Comparison of ENCODE assay signal across 8 cellular contexts in genomic region chr5:6632931-6633468, GRCh38. TPM values are rescaled to one million over a fixed set of nuclear protein-coding genes. Genes with fewer than 3 reads are reported as not detected.
A peak's percentile ranks its signal among the peaks of the same experiment; 100 is the strongest.
DNase-seq lines count a peak whose midpoint lies in the region; ATAC-seq, FAIRE-seq and TF ChIP-seq lines count a peak whose summit lies in the region.

TSS of gene NSUN2 (minus strand) at chr5:6633044. CDS start at chr5:6632979, 65 bp downstream.
TSS of gene SRD5A1 (plus strand) at chr5:6633440. CDS start at chr5:6633577, 137 bp downstream.

- WGBS in HepG2 (ENCODE audit: low lambda C conversion rate), result 2% methylated on average over 28 of the region's 59 CpGs

- H3K9ac ChIP-seq in HepG2 (ENCODE audit: insufficient read depth, low read depth, low read length), result peak within 1 kb of the TSS; percentile 97

- no peaks in the 10 kb centered on the region for H3K9me3 Mint-ChIP-seq in CD14-positive monocyte

- TF ChIP-seq CTCF in CD14-positive monocyte (IDR thresholded peaks at IDR 0.05) (no peak), HepG2 (CRISPR knock-in tag; IDR thresholded peaks at IDR 0.05) (no peak; the same call in 1 of the 2 replicates)

- H3K4me3 ChIP-seq in HepG2 (replicated peaks in 1 of 3; ENCODE audit: insufficient read depth in 1 of 3, low read depth in 2 of 3, low read length in 3 of 3), result peak within 1 kb of the TSS; percentile 90 to 98 (median 94)

- no peak for TF ChIP-seq EP300 in HepG2 (IDR thresholded peaks at IDR 0.05; ENCODE audit: low read depth in 2 of 2, low read length in 2 of 2)
- TF ChIP-seq EP300 in HepG2 (CRISPR knock-in tag; IDR thresholded peaks at IDR 0.05; ENCODE audit: borderline replicate concordance), result no peak; the same call in 1 of the 2 replicates

- H3K79me2 ChIP-seq in HepG2 (ENCODE audit: insufficient read depth, low read length), result peaks cover 49% of the 10 kb centered on the region

- H2AFZ ChIP-seq in HepG2 (ENCODE audit: low read length), result peak within 1 kb of the TSS; percentile 88

- peak within 1 kb of the TSS; percentile 97 for H3K27ac ChIP-seq in HepG2 (ENCODE audit: extremely low read length, insufficient read depth, low read length)

- DNase-seq in CD14-positive monocyte (ENCODE audit: low spot score), result peak; percentile 89
- DNase-seq in NCI-H748 treated with DMSO at 0.1 percent for 48 hours (lab: John Stamatoyannopoulos, UW), result peak; percentile 94
- DNase-seq in activated CD4-positive, alpha-beta T cell treated with anti-CD3 and anti-CD28 coated beads, Interleukin-2, amount 50 U/mL, for 24 hours (ENCODE audit: low read depth in 1 of 2, low spot score in 1 of 2), result peak; percentile 87 to 93
- peak; percentile 84 for DNase-seq in dedifferentiated amniotic fluid mesenchymal stem cell (ENCODE audit: extremely low spot score)
- DNase-seq in HepG2 (ENCODE audit: low spot score), result peak; percentile 81
- DNase-seq in stimulated activated CD4-positive, alpha-beta T cell treated with anti-CD3 and anti-CD28 coated beads, Interleukin-2, amount 100 ng/mL, for 48 hours, result peak; percentile 87 to 92

- H3K27me3 ChIP-seq in HepG2 (ENCODE audit: control insufficient read depth in 1 of 2, insufficient read depth in 2 of 2, low read length in 2 of 2), result no peaks in the 10 kb centered on the region; a peak in 1 of 5 replicates

- POLR2A ChIA-PET in HepG2 (lab: Yijun Ruan, JAX), result interaction anchor here (0.7 to 1.6 kb wide), 7 partner anchors 9 to 1282 kb away, joined by 3 to 13 read pairs (median 3); partner anchors contain the start of genes ICE1 and TENT4A

- H3K4me1 ChIP-seq in HepG2 (ENCODE audit: insufficient read depth, low read length), result peaks cover 63% of the 10 kb centered on the region

- TF ChIP-seq RAD21 in HepG2 (CRISPR knock-in tag; IDR thresholded peaks at IDR 0.05), result peak; percentile 50

- peak within 1 kb of the TSS; percentile 96 to 99 (median 99) for H3K27ac Mint-ChIP-seq in CD14-positive monocyte

- H3K36me3 ChIP-seq in HepG2 (replicated peaks in 1 of 2; ENCODE audit: control insufficient read depth in 1 of 2, insufficient read depth in 2 of 2, low read length in 2 of 2), result peaks cover 0 to 23% of the 10 kb centered on the region in 2 experiments; a peak in 4 of 5 replicates

- peak within 1 kb of the TSS; percentile 81 for H3K4me2 ChIP-seq in HepG2 (ENCODE audit: low read depth, low read length)

- peak within 1 kb of the TSS; percentile 86 to 98 for H3K4me3 Mint-ChIP-seq in CD14-positive monocyte

- intact Hi-C loops in CD14-positive monocyte (cut with micrococcal nuclease), result loop anchor here (2.0 to 10.0 kb wide), 5 partner anchors 80 to 1232 kb away; partner anchors contain the start of genes ICE1 (in 2 of the 2), TENT4A (in 2 of the 2), FASTKD3 (in 1 of the 2) and MTRR (in 1 of the 2)
- intact Hi-C loops in HepG2 (cut with micrococcal nuclease; ENCODE audit: unreplicated experiment), result loop anchor here (1.0 to 5.0 kb wide), 4 partner anchors 83 to 1239 kb away; no protein-coding TSS in a partner anchor

- peaks cover 4% of the 10 kb centered on the region; the same call in 1 of the 2 replicates for H4K20me1 ChIP-seq in HepG2 (ENCODE audit: insufficient read depth, low read length)

- FAIRE-seq in HepG2 (lab: Jason Lieb, UNC), result no peak

- no TSS peak for BruUV-seq in HepG2 (replicated peaks; lab: Mats Ljungman, UMichigan)

- no peaks in the 10 kb centered on the region for H3K9me3 ChIP-seq in HepG2 (ENCODE audit: low read length)

- H3K4me1 Mint-ChIP-seq in CD14-positive monocyte, result peaks cover 54% of the 10 kb centered on the region

- peaks cover 1 to 8% (median 1%) of the 10 kb centered on the region in 3 donors for H3K27me3 Mint-ChIP-seq in CD14-positive monocyte (ENCODE audit: low read depth in 3 of 3)

- ATAC-seq in GM19397 (IDR thresholded peaks at IDR 0.05; ENCODE audit: unreplicated experiment) (peak; percentile 91), HG03565 (IDR thresholded peaks at IDR 0.05; ENCODE audit: unreplicated experiment) (peak; percentile 77), HepG2 (peak; percentile 88)

- CTCF ChIA-PET in HepG2 (lab: Yijun Ruan, JAX; ENCODE audit: low intra/inter-chr PET ratio, low total read pairs), result no interaction called here

- peaks cover 52 to 53% of the 10 kb centered on the region in 2 donors for H3K36me3 Mint-ChIP-seq in CD14-positive monocyte

- in situ Hi-C loops in HepG2 (cut with HindIII; ENCODE audit: extremely low pct_ligation_motif_present, low pct_unique_long_range_greater_than_20kb), result loop anchor here (5.0 kb wide), 1 partner anchor 79 kb away; the partner anchor contains the start of gene TENT4A

- peak; percentile 64 to 73; a peak in 3 of 4 replicates for TF ChIP-seq POLR2A in HepG2 (IDR thresholded peaks at IDR 0.05; ENCODE audit: insufficient read depth in 1 of 2, low read depth in 2 of 2, low read length in 2 of 2)

TF ChIP-seq in HepG2, 621 proteins besides CTCF, POLR2A, EP300 and RAD21 (continues in another document):
- TF ChIP-seq ZNF451 (CRISPR knock-in tag; IDR thresholded peaks at IDR 0.05) (no peak), NR3C1 (CRISPR knock-in tag; IDR thresholded peaks at IDR 0.05) (no peak), ZNF572 (CRISPR knock-in tag; IDR thresholded peaks at IDR 0.05) (no peak)

RNA-seq across cellular contexts. Expression of gene NSUN2, which starts in this region (rescaled TPM):
- 10 to 100 TPM; 24.4 to 25.6 TPM for polyA plus RNA-seq in CD14-positive monocyte
- 69.1 and 71.4 TPM in 2 replicates for total RNA-seq in HepG2 (2016; rRNA removed; fragmentation: Illumina TruSeq; extraction: Trizol)
- total RNA-seq in HepG2 (2016; cell fraction: cytosol; rRNA removed; fragmentation: Illumina TruSeq; extraction: Trizol; ENCODE audit: low read depth), result 12.3 and 15.9 TPM in 2 replicates
- 58.5 and 66.7 TPM in 2 replicates for total RNA-seq in HepG2 (2016; cell fraction: insoluble cytoplasmic fraction; rRNA removed; fragmentation: Illumina TruSeq; extraction: Trizol)
- 16.2 and 18.1 TPM in 2 replicates for total RNA-seq in HepG2 (2016; cell fraction: membrane; rRNA removed; fragmentation: Illumina TruSeq; extraction: Trizol)
- 50.6 and 60.7 TPM in 2 replicates for total RNA-seq in HepG2 (2016; cell fraction: nucleus; rRNA removed; fragmentation: Illumina TruSeq; extraction: Trizol)
- polyA plus RNA-seq in HepG2 (2011; rRNA removed), result 51.7 and 52.1 TPM in 2 replicates
- polyA plus RNA-seq in HepG2 (2011; cell fraction: cytosol; rRNA removed), result 24.9 and 27.2 TPM in 2 replicates
- polyA plus RNA-seq in HepG2 (2011; cell fraction: nucleus; rRNA removed), result 138 and 148 TPM in 2 replicates
- polyA plus RNA-seq in HepG2 (2012), result 44.6 and 48.0 TPM in 2 replicates
- polyA plus RNA-seq in HepG2 (2016; cell fraction: cytosol; fragmentation: Illumina TruSeq; extraction: Trizol; ENCODE audit: low read depth), result 2.3 and 3.1 TPM in 2 replicates
- 59.3 and 62.8 TPM in 2 replicates for polyA plus RNA-seq in HepG2 (2016; cell fraction: insoluble cytoplasmic fraction; fragmentation: Illumina TruSeq; extraction: Trizol; ENCODE audit: low read depth)
- polyA plus RNA-seq in HepG2 (2016; cell fraction: membrane; fragmentation: Illumina TruSeq; extraction: Trizol; ENCODE audit: low read depth), result 7.1 and 8.4 TPM in 2 replicates
- polyA plus RNA-seq in HepG2 (2016; cell fraction: nucleus; fragmentation: Illumina TruSeq; extraction: Trizol; ENCODE audit: insufficient read depth, low read depth), result 140 and 147 TPM in 2 replicates
- 25.9 and 113 TPM in 2 replicates for polyA minus RNA-seq in HepG2 (2011; rRNA and poly(A)+ RNA removed; ENCODE audit: low replicate concordance)
- polyA minus RNA-seq in HepG2 (2011; cell fraction: cytosol; rRNA and poly(A)+ RNA removed), result 17.2 and 20.0 TPM in 2 replicates
- polyA minus RNA-seq in HepG2 (2011; cell fraction: nucleus; rRNA and poly(A)+ RNA removed), result 82.3 and 82.4 TPM in 2 replicates

RNA-seq across cellular contexts. Expression of gene SRD5A1, which starts in this region (rescaled TPM):
- polyA plus RNA-seq in CD14-positive monocyte, result 10 to 100 TPM; 26.0 to 34.7 TPM
- total RNA-seq in HepG2 (2016; rRNA removed; fragmentation: Illumina TruSeq; extraction: Trizol), result 6.1 and 7.1 TPM in 2 replicates
- total RNA-seq in HepG2 (2016; cell fraction: cytosol; rRNA removed; fragmentation: Illumina TruSeq; extraction: Trizol; ENCODE audit: low read depth), result 2.8 and 4.1 TPM in 2 replicates
- 5.8 and 5.9 TPM in 2 replicates for total RNA-seq in HepG2 (2016; cell fraction: insoluble cytoplasmic fraction; rRNA removed; fragmentation: Illumina TruSeq; extraction: Trizol)
- 5.5 and 6.5 TPM in 2 replicates for total RNA-seq in HepG2 (2016; cell fraction: membrane; rRNA removed; fragmentation: Illumina TruSeq; extraction: Trizol)
- 4.9 and 7.7 TPM in 2 replicates for total RNA-seq in HepG2 (2016; cell fraction: nucleus; rRNA removed; fragmentation: Illumina TruSeq; extraction: Trizol)
- 9.9 and 11.3 TPM in 2 replicates for polyA plus RNA-seq in HepG2 (2011; rRNA removed)
- 7.8 and 8.2 TPM in 2 replicates for polyA plus RNA-seq in HepG2 (2011; cell fraction: cytosol; rRNA removed)
- polyA plus RNA-seq in HepG2 (2011; cell fraction: nucleus; rRNA removed), result 10.7 TPM in 2 replicates
- polyA plus RNA-seq in HepG2 (2012), result 4.4 and 4.9 TPM in 2 replicates
- 3.6 and 3.9 TPM in 2 replicates for polyA plus RNA-seq in HepG2 (2016; cell fraction: cytosol; fragmentation: Illumina TruSeq; extraction: Trizol; ENCODE audit: low read depth)
- polyA plus RNA-seq in HepG2 (2016; cell fraction: insoluble cytoplasmic fraction; fragmentation: Illumina TruSeq; extraction: Trizol; ENCODE audit: low read depth), result 8.8 and 9.6 TPM in 2 replicates
- 6.4 and 6.8 TPM in 2 replicates for polyA plus RNA-seq in HepG2 (2016; cell fraction: membrane; fragmentation: Illumina TruSeq; extraction: Trizol; ENCODE audit: low read depth)
- polyA plus RNA-seq in HepG2 (2016; cell fraction: nucleus; fragmentation: Illumina TruSeq; extraction: Trizol; ENCODE audit: insufficient read depth, low read depth), result 8.8 and 9.4 TPM in 2 replicates
- polyA minus RNA-seq in HepG2 (2011; rRNA and poly(A)+ RNA removed; ENCODE audit: low replicate concordance), result 19.3 and 93.8 TPM in 2 replicates
- 2.8 and 4.6 TPM in 2 replicates for polyA minus RNA-seq in HepG2 (2011; cell fraction: cytosol; rRNA and poly(A)+ RNA removed)
- polyA minus RNA-seq in HepG2 (2011; cell fraction: nucleus; rRNA and poly(A)+ RNA removed), result 10.6 and 11.2 TPM in 2 replicates

Comparison
In these comparisons a context has a peak if more than half of its experiments do, and no peak if none do; other contexts are left out.
1. Peak in every context shown above with its lines: DNase-seq, ATAC-seq, H3K4me3 ChIP-seq and H3K27ac ChIP-seq.